ENCODE assay signal across 3 cellular contexts in the genomic region with DNA sequence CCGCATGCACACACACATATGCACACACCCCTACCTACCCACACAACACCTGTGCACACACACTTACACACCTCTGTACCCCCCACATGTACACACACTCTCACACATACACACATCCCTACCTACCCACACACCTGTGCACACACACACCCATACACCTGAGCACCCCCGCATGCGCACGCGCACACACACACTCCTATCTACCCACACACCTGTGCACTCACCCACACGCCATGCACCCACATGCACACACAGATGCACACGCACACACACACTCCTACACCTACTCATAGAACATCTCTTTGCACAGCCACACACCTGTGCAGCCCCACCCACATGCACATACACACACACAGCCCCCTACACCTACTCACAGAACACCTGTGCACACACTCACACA.
TF ChIP-seq lines count a peak whose summit lies in the region.

No MANE protein-coding gene starts in this region.

TF ChIP-seq in A549, 52 proteins besides CTCF, POLR2A, EP300 and RAD21:
- no peak for TF ChIP-seq GATA3 (IDR thresholded peaks at IDR 0.05; ENCODE audit: borderline replicate concordance)
- no peak for TF ChIP-seq TP53 (CRISPR knock-in tag; IDR thresholded peaks at IDR 0.05)
- TF ChIP-seq, protein P1, sequence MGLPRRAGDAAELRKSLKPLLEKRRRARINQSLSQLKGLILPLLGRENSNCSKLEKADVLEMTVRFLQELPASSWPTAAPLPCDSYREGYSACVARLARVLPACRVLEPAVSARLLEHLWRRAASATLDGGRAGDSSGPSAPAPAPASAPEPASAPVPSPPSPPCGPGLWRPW (IDR thresholded peaks at IDR 0.05) = no peak
- no peak for TF ChIP-seq ZSCAN20 (CRISPR knock-in tag; IDR thresholded peaks at IDR 0.05)
- no peak for TF ChIP-seq JUN (IDR thresholded peaks at IDR 0.05)
- TF ChIP-seq EHF (CRISPR knock-in tag; IDR thresholded peaks at IDR 0.05) = no peak
- no peak for TF ChIP-seq RCOR1 (IDR thresholded peaks at IDR 0.05; ENCODE audit: low read depth, low read length)
- no peak for TF ChIP-seq RFX5 (IDR thresholded peaks at IDR 0.05)
- TF ChIP-seq JUNB (IDR thresholded peaks at IDR 0.05) = no peak
- TF ChIP-seq, protein P2, sequence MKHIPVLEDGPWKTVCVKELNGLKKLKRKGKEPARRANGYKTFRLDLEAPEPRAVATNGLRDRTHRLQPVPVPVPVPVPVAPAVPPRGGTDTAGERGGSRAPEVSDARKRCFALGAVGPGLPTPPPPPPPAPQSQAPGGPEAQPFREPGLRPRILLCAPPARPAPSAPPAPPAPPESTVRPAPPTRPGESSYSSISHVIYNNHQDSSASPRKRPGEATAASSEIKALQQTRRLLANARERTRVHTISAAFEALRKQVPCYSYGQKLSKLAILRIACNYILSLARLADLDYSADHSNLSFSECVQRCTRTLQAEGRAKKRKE (CRISPR knock-in tag; IDR thresholded peaks at IDR 0.05; ENCODE audit: low read depth) = no peak

TF ChIP-seq in HEK293, 187 proteins besides CTCF, POLR2A, EP300 and RAD21 (continues in another document):
- TF ChIP-seq ZFP3 (tag by site-specific recombination; IDR thresholded peaks at IDR 0.05; ENCODE audit: low read depth) (peak; percentile 36; the same call in 1 of the 2 replicates), SETDB1 (IDR thresholded peaks at IDR 0.05; ENCODE audit: insufficient read length, low read length) (no peak), WT1 (tag by site-specific recombination; IDR thresholded peaks at IDR 0.05) (no peak), ZNF416 (tag by site-specific recombination; IDR thresholded peaks at IDR 0.05) (no peak), MZF1 (tag by site-specific recombination; IDR thresholded peaks at IDR 0.05; ENCODE audit: borderline replicate concordance) (no peak), ZNF174 (tag by site-specific recombination; IDR thresholded peaks at IDR 0.05) (no peak), ZNF626 (tag by site-specific recombination; IDR thresholded peaks at IDR 0.05) (no peak), ZNF354C (tag by site-specific recombination; IDR thresholded peaks at IDR 0.05; ENCODE audit: borderline replicate concordance, low read depth) (no peak), ZNF292 (tag by site-specific recombination; IDR thresholded peaks at IDR 0.05; ENCODE audit: borderline replicate concordance, low read depth) (no peak), MEIS1 (CRISPR knock-in tag; IDR thresholded peaks at IDR 0.05; ENCODE audit: borderline replicate concordance) (no peak), ZNF157 (tag by site-specific recombination; IDR thresholded peaks at IDR 0.05) (no peak), ZNF214 (tag by site-specific recombination; IDR thresholded peaks at IDR 0.05; ENCODE audit: borderline replicate concordance) (no peak), BCL11A (tag by site-specific recombination; IDR thresholded peaks at IDR 0.05; ENCODE audit: low read depth) (no peak), ZNF169 (tag by site-specific recombination; IDR thresholded peaks at IDR 0.05) (no peak), ZNF654 (tag by site-specific recombination; IDR thresholded peaks at IDR 0.05; ENCODE audit: low read depth) (no peak), ZNF596 (tag by site-specific recombination; IDR thresholded peaks at IDR 0.05) (no peak), ZNF221 (tag by site-specific recombination; IDR thresholded peaks at IDR 0.05; ENCODE audit: borderline replicate concordance) (no peak)
- TF ChIP-seq, protein P3, sequence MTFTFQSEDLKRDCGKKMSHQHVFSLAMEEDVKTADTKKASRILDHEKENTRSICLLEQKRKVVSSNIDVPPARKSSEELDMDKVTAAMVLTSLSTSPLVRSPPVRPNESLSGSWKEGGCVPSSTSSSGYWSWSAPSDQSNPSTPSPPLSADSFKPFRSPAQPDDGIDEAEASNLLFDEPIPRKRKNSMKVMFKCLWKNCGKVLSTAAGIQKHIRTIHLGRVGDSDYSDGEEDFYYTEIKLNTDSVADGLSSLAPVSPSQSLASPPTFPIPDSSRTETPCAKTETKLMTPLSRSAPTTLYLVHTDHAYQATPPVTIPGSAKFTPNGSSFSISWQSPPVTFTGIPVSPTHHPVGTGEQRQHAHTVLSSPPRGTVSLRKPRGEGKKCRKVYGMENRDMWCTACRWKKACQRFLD (tag by site-specific recombination; IDR thresholded peaks at IDR 0.05) = no peak
- TF ChIP-seq, protein P4, sequence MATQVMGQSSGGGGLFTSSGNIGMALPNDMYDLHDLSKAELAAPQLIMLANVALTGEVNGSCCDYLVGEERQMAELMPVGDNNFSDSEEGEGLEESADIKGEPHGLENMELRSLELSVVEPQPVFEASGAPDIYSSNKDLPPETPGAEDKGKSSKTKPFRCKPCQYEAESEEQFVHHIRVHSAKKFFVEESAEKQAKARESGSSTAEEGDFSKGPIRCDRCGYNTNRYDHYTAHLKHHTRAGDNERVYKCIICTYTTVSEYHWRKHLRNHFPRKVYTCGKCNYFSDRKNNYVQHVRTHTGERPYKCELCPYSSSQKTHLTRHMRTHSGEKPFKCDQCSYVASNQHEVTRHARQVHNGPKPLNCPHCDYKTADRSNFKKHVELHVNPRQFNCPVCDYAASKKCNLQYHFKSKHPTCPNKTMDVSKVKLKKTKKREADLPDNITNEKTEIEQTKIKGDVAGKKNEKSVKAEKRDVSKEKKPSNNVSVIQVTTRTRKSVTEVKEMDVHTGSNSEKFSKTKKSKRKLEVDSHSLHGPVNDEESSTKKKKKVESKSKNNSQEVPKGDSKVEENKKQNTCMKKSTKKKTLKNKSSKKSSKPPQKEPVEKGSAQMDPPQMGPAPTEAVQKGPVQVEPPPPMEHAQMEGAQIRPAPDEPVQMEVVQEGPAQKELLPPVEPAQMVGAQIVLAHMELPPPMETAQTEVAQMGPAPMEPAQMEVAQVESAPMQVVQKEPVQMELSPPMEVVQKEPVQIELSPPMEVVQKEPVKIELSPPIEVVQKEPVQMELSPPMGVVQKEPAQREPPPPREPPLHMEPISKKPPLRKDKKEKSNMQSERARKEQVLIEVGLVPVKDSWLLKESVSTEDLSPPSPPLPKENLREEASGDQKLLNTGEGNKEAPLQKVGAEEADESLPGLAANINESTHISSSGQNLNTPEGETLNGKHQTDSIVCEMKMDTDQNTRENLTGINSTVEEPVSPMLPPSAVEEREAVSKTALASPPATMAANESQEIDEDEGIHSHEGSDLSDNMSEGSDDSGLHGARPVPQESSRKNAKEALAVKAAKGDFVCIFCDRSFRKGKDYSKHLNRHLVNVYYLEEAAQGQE (tag by site-specific recombination; IDR thresholded peaks at IDR 0.05) = no peak
- TF ChIP-seq, protein P5, sequence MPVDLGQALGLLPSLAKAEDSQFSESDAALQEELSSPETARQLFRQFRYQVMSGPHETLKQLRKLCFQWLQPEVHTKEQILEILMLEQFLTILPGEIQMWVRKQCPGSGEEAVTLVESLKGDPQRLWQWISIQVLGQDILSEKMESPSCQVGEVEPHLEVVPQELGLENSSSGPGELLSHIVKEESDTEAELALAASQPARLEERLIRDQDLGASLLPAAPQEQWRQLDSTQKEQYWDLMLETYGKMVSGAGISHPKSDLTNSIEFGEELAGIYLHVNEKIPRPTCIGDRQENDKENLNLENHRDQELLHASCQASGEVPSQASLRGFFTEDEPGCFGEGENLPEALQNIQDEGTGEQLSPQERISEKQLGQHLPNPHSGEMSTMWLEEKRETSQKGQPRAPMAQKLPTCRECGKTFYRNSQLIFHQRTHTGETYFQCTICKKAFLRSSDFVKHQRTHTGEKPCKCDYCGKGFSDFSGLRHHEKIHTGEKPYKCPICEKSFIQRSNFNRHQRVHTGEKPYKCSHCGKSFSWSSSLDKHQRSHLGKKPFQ (tag by site-specific recombination; IDR thresholded peaks at IDR 0.05) = no peak
- TF ChIP-seq, protein P6, sequence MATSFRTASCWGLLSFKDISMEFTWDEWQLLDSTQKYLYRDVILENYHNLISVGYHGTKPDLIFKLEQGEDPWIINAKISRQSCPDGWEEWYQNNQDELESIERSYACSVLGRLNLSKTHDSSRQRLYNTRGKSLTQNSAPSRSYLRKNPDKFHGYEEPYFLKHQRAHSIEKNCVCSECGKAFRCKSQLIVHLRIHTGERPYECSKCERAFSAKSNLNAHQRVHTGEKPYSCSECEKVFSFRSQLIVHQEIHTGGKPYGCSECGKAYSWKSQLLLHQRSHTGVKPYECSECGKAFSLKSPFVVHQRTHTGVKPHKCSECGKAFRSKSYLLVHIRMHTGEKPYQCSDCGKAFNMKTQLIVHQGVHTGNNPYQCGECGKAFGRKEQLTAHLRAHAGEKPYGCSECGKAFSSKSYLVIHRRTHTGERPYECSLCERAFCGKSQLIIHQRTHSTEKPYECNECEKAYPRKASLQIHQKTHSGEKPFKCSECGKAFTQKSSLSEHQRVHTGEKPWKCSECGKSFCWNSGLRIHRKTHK (tag by site-specific recombination; IDR thresholded peaks at IDR 0.05) = no peak

TF ChIP-seq in H1, 55 proteins besides CTCF, POLR2A, EP300 and RAD21:
- TF ChIP-seq TAF1 (IDR thresholded peaks at IDR 0.05; ENCODE audit: low read depth, low read length) (no peak), KDM4A (IDR thresholded peaks at IDR 0.05; ENCODE audit: low read depth, low read length, severe bottlenecking) (no peak), CBX5 (IDR thresholded peaks at IDR 0.05; ENCODE audit: low read depth, low read length) (no peak), BCL11A (IDR thresholded peaks at IDR 0.05; ENCODE audit: low read depth in 2 of 2, low read length in 2 of 2) (no peak), CHD2 (IDR thresholded peaks at IDR 0.05; ENCODE audit: low read length) (no peak), SP4 (IDR thresholded peaks at IDR 0.05; ENCODE audit: low read length) (no peak), CTBP2 (IDR thresholded peaks at IDR 0.05; ENCODE audit: borderline replicate concordance, insufficient read depth, insufficient read length, low read length) (no peak), HDAC2 (IDR thresholded peaks at IDR 0.05; ENCODE audit: borderline replicate concordance in 1 of 2, low read depth in 2 of 2, low read length in 2 of 2) (no peak)
- TF ChIP-seq, protein P7, sequence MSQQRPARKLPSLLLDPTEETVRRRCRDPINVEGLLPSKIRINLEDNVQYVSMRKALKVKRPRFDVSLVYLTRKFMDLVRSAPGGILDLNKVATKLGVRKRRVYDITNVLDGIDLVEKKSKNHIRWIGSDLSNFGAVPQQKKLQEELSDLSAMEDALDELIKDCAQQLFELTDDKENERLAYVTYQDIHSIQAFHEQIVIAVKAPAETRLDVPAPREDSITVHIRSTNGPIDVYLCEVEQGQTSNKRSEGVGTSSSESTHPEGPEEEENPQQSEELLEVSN (IDR thresholded peaks at IDR 0.05) = no peak
